14 cellular contexts compared by ENCODE assay signal in the genomic region with DNA sequence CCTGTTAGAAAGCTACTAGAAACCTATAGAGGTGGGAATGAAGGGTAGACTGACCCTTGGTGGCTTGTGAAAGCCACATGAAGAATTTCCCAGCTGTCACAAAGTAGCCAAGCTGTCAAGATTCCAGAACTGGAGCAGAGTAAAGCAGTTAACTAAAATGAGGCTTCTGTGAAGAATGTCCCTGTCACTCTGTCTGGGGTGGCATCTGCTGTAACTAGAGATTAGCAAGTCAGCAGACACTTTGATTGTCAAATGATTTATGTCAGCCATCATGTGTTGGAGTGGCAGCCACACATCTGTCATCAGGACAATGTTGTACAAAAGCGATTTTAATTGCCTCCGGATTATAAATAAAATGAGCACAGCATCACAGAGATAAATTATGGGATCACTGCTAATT.
"Had no signal": no experiment of that assay in that cellular context is flagged by ENCODE, and none has a peak within 500 bp of the region (broad histone marks: within the 10 kb centered on the region; RNA-seq: fewer than 3 reads in every experiment).

No MANE protein-coding gene starts in this region.

- H3K9me3 ChIP-seq: ascending aorta, breast epithelium, heart left ventricle, pancreas had no signal

- H3K36me3 ChIP-seq: ascending aorta, breast epithelium, heart left ventricle, pancreas had no signal

- H3K4me3 ChIP-seq: ascending aorta, breast epithelium, heart left ventricle, lung, pancreas had no signal

- H3K27me3 ChIP-seq: ascending aorta, breast epithelium, heart left ventricle, pancreas had no signal

- H3K4me1 ChIP-seq: ascending aorta, breast epithelium, heart left ventricle, pancreas had no signal

- DNase-seq: activated CD4-positive, alpha-beta memory T cell treated with anti-CD3 and anti-CD28 coated beads for 36 hours; activated CD4-positive, alpha-beta T cell treated with anti-CD3 and anti-CD28 coated beads for 36 hours; activated CD8-positive, alpha-beta memory T cell treated with anti-CD3 and anti-CD28 coated beads, Interleukin-2, amount 10 ng/mL, durations not matched to agents 7 days and 5 days; activated naive CD4-positive, alpha-beta T cell treated with anti-CD3 and anti-CD28 coated beads for 36 hours; activated T-cell treated with anti-CD3 and anti-CD28 coated beads, Interleukin-2, amount 50 U/mL, for 1 hour; effector memory CD8-positive, alpha-beta T cell; heart left ventricle; naive thymus-derived CD4-positive, alpha-beta T cell; pancreas had no signal

- H3K27ac ChIP-seq: ascending aorta, breast epithelium, heart left ventricle, pancreas had no signal

- ATAC-seq: activated CD4-positive, alpha-beta T cell treated with anti-CD3 and anti-CD28 coated beads for 36 hours; activated CD8-positive, alpha-beta memory T cell treated with anti-CD3 and anti-CD28 coated beads, Interleukin-2, amount 10 ng/mL, durations not matched to agents 7 days and 5 days; effector memory CD8-positive, alpha-beta T cell; heart left ventricle; naive thymus-derived CD4-positive, alpha-beta T cell; pancreas; stimulated activated effector memory CD8-positive, alpha-beta T cell treated with anti-CD3 and anti-CD28 coated beads, Interleukin-12 subunit alpha, Interleukin-12 subunit beta, amount 100 ng/mL, for 72 hours had no signal

- FAIRE-seq: frontal cortex, pancreas had no signal
